ENCODE assay signal across 8 cellular contexts in the genomic region with DNA sequence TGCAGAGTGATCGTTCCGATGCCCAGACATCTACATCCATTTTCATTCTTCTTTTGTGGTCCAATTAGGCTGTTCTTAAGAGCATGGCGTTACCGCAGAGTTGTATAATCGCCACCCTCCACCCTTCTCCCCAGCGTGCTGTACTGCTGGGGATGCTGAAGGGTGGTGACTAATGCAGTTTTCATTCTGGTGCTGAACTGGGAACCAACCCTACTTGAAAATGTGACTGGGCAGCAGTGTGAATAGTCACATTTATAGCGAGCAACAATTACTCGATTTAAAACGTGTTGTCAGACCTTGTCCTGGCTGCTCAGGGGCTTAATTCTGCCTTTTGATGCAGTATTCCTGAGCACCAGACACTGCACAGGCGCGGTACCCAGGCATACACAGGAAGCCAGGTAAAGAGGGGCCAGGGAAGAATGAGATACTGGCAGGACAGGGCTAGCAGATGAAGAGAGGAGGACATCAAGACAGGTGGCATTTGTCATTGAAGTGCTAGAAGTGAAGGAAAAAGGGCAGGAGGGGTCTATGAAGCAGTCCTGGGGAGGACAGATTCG. TPM values are rescaled to one million over a fixed set of nuclear protein-coding genes. Genes with fewer than 3 reads are reported as not detected.
DNase-seq lines count a peak whose midpoint lies in the region; ATAC-seq and TF ChIP-seq lines count a peak whose summit lies in the region.

No MANE protein-coding gene starts in this region.

- peak overlapping the region; percentile 73 for H3K9ac ChIP-seq in NT2/D1 (ENCODE audit: insufficient read length, low read depth)

- no peaks in the 10 kb centered on the region for H3K27me3 Mint-ChIP-seq in T-helper 2 cell treated with Interferon-gamma antibody and Interleukin-4, amounts not matched to agents 5 μg/mL and 100 μg/mL, for 36 hours (ENCODE audit: low read depth)

- H3K36me3 ChIP-seq in NT2/D1 (ENCODE audit: insufficient read depth, insufficient read length, low read length) (peaks cover 20% of the 10 kb centered on the region), right lobe of liver (peaks cover 0 to 7% (median 2%) of the 10 kb centered on the region in 4 donors)

- H3K4me3 Mint-ChIP-seq in T-helper 2 cell treated with Interferon-gamma antibody and Interleukin-4, amounts not matched to agents 5 μg/mL and 100 μg/mL, for 36 hours, result peak overlapping the region; percentile 89

- peaks cover 35% of the 10 kb centered on the region for H3K4me1 Mint-ChIP-seq in T-helper 2 cell treated with Interferon-gamma antibody and Interleukin-4, amounts not matched to agents 5 μg/mL and 100 μg/mL, for 36 hours (ENCODE audit: low read depth)

- peak overlapping the region; percentile 97 for H3K4me3 ChIP-seq in NT2/D1 (ENCODE audit: insufficient read length, low read depth)
- H3K4me3 ChIP-seq in choroid plexus epithelial cell (ENCODE audit: low read depth, low read length), result peak overlapping the region; percentile 96
- H3K4me3 ChIP-seq in right lobe of liver, result peak overlapping the region; percentile 83 to 95 (median 88)

- no peak for DNase-seq in T-helper 2 cell treated with Interferon-gamma antibody and Interleukin-4, amounts not matched to agents 5 μg/mL and 100 μg/mL, for 36 hours (ENCODE audit: low spot score)
- DNase-seq in T-helper 2 cell (no peak), NT2/D1 (ENCODE audit: low read depth, low spot score) (no peak), choroid plexus epithelial cell (ENCODE audit: low read depth) (peak; percentile 95), right lobe of liver (no peak), HuH-7.5 (ENCODE audit: low spot score) (no peak)

- H3K27ac ChIP-seq in right lobe of liver (peak overlapping the region; percentile 98 to 99 (median 98)), temporal lobe (ENCODE audit: low read depth, low read length) (peak overlapping the region; percentile 96)

- ATAC-seq in HG02623 (IDR thresholded peaks at IDR 0.05; ENCODE audit: unreplicated experiment) (peak; percentile 9), right lobe of liver (peak; percentile 4 to 42 (median 37))

- H3K9me3 ChIP-seq in NT2/D1 (ENCODE audit: insufficient read depth, low read length) (no peaks in the 10 kb centered on the region), right lobe of liver (no peaks in the 10 kb centered on the region)

- peak overlapping the region; percentile 98 for H3K27ac Mint-ChIP-seq in T-helper 2 cell treated with Interferon-gamma antibody and Interleukin-4, amounts not matched to agents 5 μg/mL and 100 μg/mL, for 36 hours

- H3K36me3 Mint-ChIP-seq in T-helper 2 cell treated with Interferon-gamma antibody and Interleukin-4, amounts not matched to agents 5 μg/mL and 100 μg/mL, for 36 hours (ENCODE audit: low read depth), result peaks cover 24% of the 10 kb centered on the region

- intact Hi-C loops in right lobe of liver (cut with DNase I), result no loop called here

- TF ChIP-seq POLR2A in right lobe of liver (IDR thresholded peaks at IDR 0.05), result no peak

- WGBS in right lobe of liver (ENCODE audit: insufficient coverage, low coverage, low lambda C conversion rate, missing lambda C conversion rate), result 17% methylated on average over 12 of the region's 12 CpGs

- H3K9me3 Mint-ChIP-seq in T-helper 2 cell treated with Interferon-gamma antibody and Interleukin-4, amounts not matched to agents 5 μg/mL and 100 μg/mL, for 36 hours, result no peaks in the 10 kb centered on the region

- peaks cover 4% of the 10 kb centered on the region for H3K27me3 ChIP-seq in NT2/D1 (ENCODE audit: insufficient read depth, insufficient read length)
- no peaks in the 10 kb centered on the region for H3K27me3 ChIP-seq in right lobe of liver

- TF ChIP-seq CTCF in choroid plexus epithelial cell (conservative IDR thresholded peaks at IDR 0.05; ENCODE audit: low read depth, low read length) (no peak), right lobe of liver (IDR thresholded peaks at IDR 0.05) (no peak)

- H3K4me1 ChIP-seq in NT2/D1 (ENCODE audit: insufficient read depth, insufficient read length) (peaks cover 5% of the 10 kb centered on the region), right lobe of liver (peaks cover 0 to 20% (median 5%) of the 10 kb centered on the region in 4 donors)

RNA-seq across cellular contexts. Expression of gene ISCA1, which starts 0.7 kb away (rescaled TPM):
- 10 to 100 TPM; 15.6 to 37.2 (median 26.7) TPM for total RNA-seq in right lobe of liver
- total RNA-seq in temporal lobe, result 74.7 TPM

RNA-seq across cellular contexts. Expression of gene C9orf153, which starts 23.6 kb away (rescaled TPM):
- total RNA-seq in right lobe of liver, result under 1 TPM in 4 of 6 experiments, not detected in 2; 0.19 to 0.54 (median 0.31) TPM
- total RNA-seq in temporal lobe, result 0.25 TPM
